Comparison of ENCODE assay signal across 21 cellular contexts in genomic region chr12:3673960-3674708, GRCh38.
"Had no signal": no experiment of that assay in that cellular context is flagged by ENCODE, and none has a peak within 500 bp of the region (broad histone marks: within the 10 kb centered on the region; RNA-seq: fewer than 3 reads in every experiment).

No MANE protein-coding gene starts in this region.

- H3K27me3 ChIP-seq: colonic mucosa, foreskin keratinocyte, left lung, right atrium auricular region, tibial artery had no signal

- H3K9me3 Mint-ChIP-seq: neural crest cell had no signal

- H3K36me3 ChIP-seq: right atrium auricular region had no signal

- H3K4me3 ChIP-seq: colonic mucosa, left lung, prostate gland, right atrium auricular region, tibial artery had no signal

- FAIRE-seq: islet of Langerhans, urothelium cell line had no signal

- H3K4me3 Mint-ChIP-seq: activated naive CD8-positive, alpha-beta T cell; neural crest cell had no signal

- H3K27me3 Mint-ChIP-seq: activated naive CD8-positive, alpha-beta T cell had no signal

- H3K4me1 Mint-ChIP-seq: neural crest cell had no signal

- H3K9me3 ChIP-seq: colonic mucosa, left lung, prostate gland, right atrium auricular region, tibial artery had no signal

- H3K27ac Mint-ChIP-seq: activated naive CD8-positive, alpha-beta T cell had no signal

- H3K27ac ChIP-seq: colonic mucosa, foreskin keratinocyte, left lung, prostate gland, right atrium auricular region, tibial artery had no signal

- H3K4me1 ChIP-seq: colonic mucosa, foreskin keratinocyte, left lung, prostate gland, tibial artery had no signal

- DNase-seq: activated CD4-positive, alpha-beta T cell treated with anti-CD3 and anti-CD28 coated beads for 48 hours; activated CD4-positive, CD25-positive, alpha-beta regulatory T cell; activated gamma-delta T cell treated with Interleukin-2 at 50 U/mL for 16 hours; amygdala; colonic mucosa; foreskin keratinocyte; hippocampal formation; left lung; midbrain; stimulated activated CD4-positive, alpha-beta T cell treated with anti-CD3 and anti-CD28 coated beads, Interleukin-2, amount 100 ng/mL, for 24 hours; stimulated activated naive CD8-positive, alpha-beta T cell treated with anti-CD3 and anti-CD28 coated beads, Interleukin-15, Interleukin-2, amounts not matched to agents 100 U/mL and 50 U/mL, for 24 hours; substantia nigra; T-helper 1 cell; T1000; tibial artery had no signal

- ATAC-seq: foreskin keratinocyte; left lung; stimulated activated naive CD8-positive, alpha-beta T cell treated with anti-CD3 and anti-CD28 coated beads, Interleukin-15, Interleukin-2, amounts not matched to agents 100 U/mL and 50 U/mL, for 24 hours had no signal
